25 cellular contexts compared by ENCODE assay signal in genomic region chr3:73467211-73467610, GRCh38.
"Had no signal": no experiment of that assay in that cellular context is flagged by ENCODE, and none has a peak within 500 bp of the region (broad histone marks: within the 10 kb centered on the region; RNA-seq: fewer than 3 reads in every experiment).

No MANE protein-coding gene starts in this region.

- H3K27ac ChIP-seq: dorsolateral prefrontal cortex, epithelial cell of prostate had no signal

- DNase-seq: activated CD4-positive, alpha-beta memory T cell treated with anti-CD3 and anti-CD28 coated beads, Interleukin-2, amount 10 ng/mL, durations not matched to agents 7 days and 5 days; activated CD4-positive, alpha-beta T cell treated with anti-CD3 and anti-CD28 coated beads for 48 hours; activated CD4-positive, CD25-positive, alpha-beta regulatory T cell; activated CD8-positive, alpha-beta memory T cell treated with anti-CD3 and anti-CD28 coated beads, Interleukin-2, amount 10 ng/mL, durations not matched to agents 7 days and 5 days; activated naive CD4-positive, alpha-beta T cell; activated naive CD8-positive, alpha-beta T cell treated with anti-CD3 and anti-CD28 coated beads for 36 hours; activated T-cell treated with anti-CD3 and anti-CD28 coated beads, Interleukin-2, amount 50 U/mL, for 1 hour; amygdala; central memory CD4-positive, alpha-beta T cell; dorsolateral prefrontal cortex; endodermal cell; foreskin fibroblast; hippocampal formation; midbrain; nephron progenitor cell; nucleus accumbens; posterior cingulate gyrus; retina; stimulated activated CD4-positive, alpha-beta T cell treated with anti-CD3 and anti-CD28 coated beads, Interleukin-12 subunit alpha, Interleukin-12 subunit beta, amount 100 ng/mL, for 4 hours; stimulated activated CD4-positive, alpha-beta T cell treated with anti-CD3 and anti-CD28 coated beads, Interleukin-1b, Interleukin-23, amount 100 ng/mL, for 48 hours; stimulated activated CD8-positive, alpha-beta memory T cell treated with anti-CD3 and anti-CD28 coated beads, Interleukin-4, amount 100 ng/mL, for 48 hours; stimulated activated naive CD4-positive, alpha-beta T cell had no signal

- ATAC-seq: activated CD8-positive, alpha-beta memory T cell treated with anti-CD3 and anti-CD28 coated beads, Interleukin-2, amount 10 ng/mL, durations not matched to agents 7 days and 5 days; activated T-helper 17 cell treated with anti-CD3 and anti-CD28 coated beads, Interleukin-2, amount 50 U/mL, for 72 hours; left lobe of liver had no signal

- H3K4me3 ChIP-seq: dorsolateral prefrontal cortex had no signal

- H3K27me3 ChIP-seq: dorsolateral prefrontal cortex had no signal
